In the genomic region with DNA sequence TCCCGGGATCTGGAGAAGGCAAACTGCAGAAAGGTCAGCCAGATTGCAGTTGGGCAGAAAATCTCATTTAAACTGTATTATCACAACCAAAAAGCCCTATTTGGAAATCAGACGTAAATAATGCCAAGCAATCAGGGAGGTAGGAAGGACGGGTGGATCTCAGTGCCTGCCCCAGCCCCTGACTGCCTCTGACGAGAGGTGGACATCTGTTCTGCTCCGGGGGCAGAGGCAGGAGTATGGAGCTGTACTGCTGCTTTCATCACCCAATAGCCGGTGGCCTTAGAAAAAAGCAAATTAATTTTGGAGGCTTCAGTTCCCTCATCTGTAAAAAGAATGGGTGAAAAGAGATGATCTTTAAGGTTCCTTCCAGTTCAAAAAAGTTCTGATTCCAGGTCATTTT, we compare ENCODE assay signal across 34 cellular contexts. TPM values are rescaled to one million over a fixed set of nuclear protein-coding genes. Genes with fewer than 3 reads are reported as not detected.
DNase-seq lines count a peak whose midpoint lies in the region; ATAC-seq and TF ChIP-seq lines count a peak whose summit lies in the region.
"Had no signal": no experiment of that assay in that cellular context is flagged by ENCODE, and none has a peak within 500 bp of the region (broad histone marks: within the 10 kb centered on the region; RNA-seq: fewer than 3 reads in every experiment).

No MANE protein-coding gene starts in this region.

- peaks cover 22% of the 10 kb centered on the region for H3K36me3 Mint-ChIP-seq in WTC11
- H3K36me3 Mint-ChIP-seq: CD14-positive monocyte; CD4-positive, alpha-beta memory T cell; CD4-positive, CD25-positive, alpha-beta regulatory T cell had no signal

- H3K4me3 Mint-ChIP-seq in WTC11: no peak overlapping the region
- H3K4me3 Mint-ChIP-seq: B cell; CD14-positive monocyte; CD4-positive, alpha-beta memory T cell; CD4-positive, alpha-beta T cell; CD4-positive, CD25-positive, alpha-beta regulatory T cell; CD8-positive, alpha-beta memory T cell; CD8-positive, alpha-beta T cell had no signal

- H3K4me3 ChIP-seq in WERI-Rb-1 (ENCODE audit: low read depth, low read length): no peak overlapping the region
- H3K4me3 ChIP-seq: A549; BLaER1; BLaER1 treated with 17β-estradiol and CSF1 and Interleukin-3, amounts not matched to agents 10 nM and 100 nM had no signal

- no peak for TF ChIP-seq CTCF in WERI-Rb-1 (IDR thresholded peaks at IDR 0.05; ENCODE audit: low read depth, low read length)
- TF ChIP-seq CTCF in WTC11 (IDR thresholded peaks at IDR 0.05): no peak

- H3K36me3 ChIP-seq in WERI-Rb-1: no peaks in the 10 kb centered on the region
- H3K36me3 ChIP-seq: BE2C; BLaER1; BLaER1 treated with 17β-estradiol and CSF1 and Interleukin-3, amounts not matched to agents 10 nM and 100 nM had no signal

- H3K4me1 Mint-ChIP-seq in WTC11: peaks cover 39% of the 10 kb centered on the region
- H3K4me1 Mint-ChIP-seq: B cell; CD14-positive monocyte; CD4-positive, alpha-beta memory T cell; CD4-positive, CD25-positive, alpha-beta regulatory T cell; CD8-positive, alpha-beta memory T cell had no signal

- H3K27ac Mint-ChIP-seq in WTC11: no peak overlapping the region
- H3K27ac Mint-ChIP-seq: B cell; CD14-positive monocyte; CD4-positive, alpha-beta memory T cell; CD4-positive, alpha-beta T cell; CD4-positive, CD25-positive, alpha-beta regulatory T cell; CD8-positive, alpha-beta memory T cell; CD8-positive, alpha-beta T cell had no signal

- H3K9me3 Mint-ChIP-seq in WTC11: peaks cover 26% of the 10 kb centered on the region

- DNase-seq in DMS 273 (lab: John Stamatoyannopoulos, UW; ENCODE audit: unreplicated experiment): peak; percentile 45
- DNase-seq in DMS 273 treated with DMSO at 0.1 percent for 48 hours (lab: John Stamatoyannopoulos, UW): no peak
- peak; percentile 91 for DNase-seq in NCI-H82 (lab: John Stamatoyannopoulos, UW)
- DNase-seq in NCI-H82 treated with DMSO at 0.1 percent for 48 hours (lab: John Stamatoyannopoulos, UW; ENCODE audit: unreplicated experiment): peak; percentile 95
- DNase-seq in WERI-Rb-1: peak; percentile 56
- DNase-seq in WTC11 (ENCODE audit: low spot score): no peak
- DNase-seq in retina: no peak
- DNase-seq: 8988T; ACHN; AML-193; BE2C; C1 segment of cervical spinal cord; Caco-2; Calu3; CD4-positive, alpha-beta memory T cell; CD4-positive, alpha-beta T cell; CD4-positive, CD25-positive, alpha-beta regulatory T cell; CD8-positive, alpha-beta memory T cell; CD8-positive, alpha-beta T cell; COR-L47; DMS153; DMS53; DMS79; DMS79 treated with DMSO at 0.1 percent for 48 hours; DND-41; EL had no signal

- H3K27ac ChIP-seq in WERI-Rb-1: peak overlapping the region; percentile 1; the same call in 1 of the 2 replicates
- H3K27ac ChIP-seq: 22Rv1; A549; BLaER1; BLaER1 treated with 17β-estradiol and CSF1 and Interleukin-3, amounts not matched to agents 10 nM and 100 nM; C4-2B had no signal

- ATAC-seq in WTC11 (no peak), GM18867 (IDR thresholded peaks at IDR 0.05; ENCODE audit: unreplicated experiment) (no peak)
- ATAC-seq: A549; CD8-positive, alpha-beta T cell had no signal

- 0 out of 2 replicates have a peak, but pooled peaks cover 4% of the 10 kb centered on the region for H3K27me3 Mint-ChIP-seq in WTC11 (ENCODE audit: low read depth)

- POLR2A ChIA-PET in WTC11 (lab: Charles Lee): interaction anchor here (0.7 kb wide), 1 partner anchor 8 kb away, joined by 3 read pairs; no protein-coding TSS in a partner anchor

- H3K9me3 ChIP-seq in WERI-Rb-1 (ENCODE audit: severe bottlenecking): peaks cover 22% of the 10 kb centered on the region
- H3K9me3 ChIP-seq: BE2C had no signal

- no peaks in the 10 kb centered on the region for H3K27me3 ChIP-seq in WERI-Rb-1 (ENCODE audit: insufficient read depth, low read depth, severe bottlenecking)
- H3K27me3 ChIP-seq: BLaER1; BLaER1 treated with 17β-estradiol and CSF1 and Interleukin-3, amounts not matched to agents 10 nM and 100 nM had no signal

- CTCF ChIA-PET in WTC11 (lab: Charles Lee): no interaction called here

TF ChIP-seq in WTC11, 78 proteins besides CTCF, POLR2A, EP300 and RAD21 (continues in another document):
- TF ChIP-seq CBFB (CRISPR knock-in tag; IDR thresholded peaks at IDR 0.05; ENCODE audit: low read depth): no peak
- TF ChIP-seq, protein P1, sequence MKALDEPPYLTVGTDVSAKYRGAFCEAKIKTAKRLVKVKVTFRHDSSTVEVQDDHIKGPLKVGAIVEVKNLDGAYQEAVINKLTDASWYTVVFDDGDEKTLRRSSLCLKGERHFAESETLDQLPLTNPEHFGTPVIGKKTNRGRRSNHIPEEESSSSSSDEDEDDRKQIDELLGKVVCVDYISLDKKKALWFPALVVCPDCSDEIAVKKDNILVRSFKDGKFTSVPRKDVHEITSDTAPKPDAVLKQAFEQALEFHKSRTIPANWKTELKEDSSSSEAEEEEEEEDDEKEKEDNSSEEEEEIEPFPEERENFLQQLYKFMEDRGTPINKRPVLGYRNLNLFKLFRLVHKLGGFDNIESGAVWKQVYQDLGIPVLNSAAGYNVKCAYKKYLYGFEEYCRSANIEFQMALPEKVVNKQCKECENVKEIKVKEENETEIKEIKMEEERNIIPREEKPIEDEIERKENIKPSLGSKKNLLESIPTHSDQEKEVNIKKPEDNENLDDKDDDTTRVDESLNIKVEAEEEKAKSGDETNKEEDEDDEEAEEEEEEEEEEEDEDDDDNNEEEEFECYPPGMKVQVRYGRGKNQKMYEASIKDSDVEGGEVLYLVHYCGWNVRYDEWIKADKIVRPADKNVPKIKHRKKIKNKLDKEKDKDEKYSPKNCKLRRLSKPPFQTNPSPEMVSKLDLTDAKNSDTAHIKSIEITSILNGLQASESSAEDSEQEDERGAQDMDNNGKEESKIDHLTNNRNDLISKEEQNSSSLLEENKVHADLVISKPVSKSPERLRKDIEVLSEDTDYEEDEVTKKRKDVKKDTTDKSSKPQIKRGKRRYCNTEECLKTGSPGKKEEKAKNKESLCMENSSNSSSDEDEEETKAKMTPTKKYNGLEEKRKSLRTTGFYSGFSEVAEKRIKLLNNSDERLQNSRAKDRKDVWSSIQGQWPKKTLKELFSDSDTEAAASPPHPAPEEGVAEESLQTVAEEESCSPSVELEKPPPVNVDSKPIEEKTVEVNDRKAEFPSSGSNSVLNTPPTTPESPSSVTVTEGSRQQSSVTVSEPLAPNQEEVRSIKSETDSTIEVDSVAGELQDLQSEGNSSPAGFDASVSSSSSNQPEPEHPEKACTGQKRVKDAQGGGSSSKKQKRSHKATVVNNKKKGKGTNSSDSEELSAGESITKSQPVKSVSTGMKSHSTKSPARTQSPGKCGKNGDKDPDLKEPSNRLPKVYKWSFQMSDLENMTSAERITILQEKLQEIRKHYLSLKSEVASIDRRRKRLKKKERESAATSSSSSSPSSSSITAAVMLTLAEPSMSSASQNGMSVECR (CRISPR knock-in tag; IDR thresholded peaks at IDR 0.05; ENCODE audit: borderline replicate concordance): no peak
- TF ChIP-seq, protein P2, sequence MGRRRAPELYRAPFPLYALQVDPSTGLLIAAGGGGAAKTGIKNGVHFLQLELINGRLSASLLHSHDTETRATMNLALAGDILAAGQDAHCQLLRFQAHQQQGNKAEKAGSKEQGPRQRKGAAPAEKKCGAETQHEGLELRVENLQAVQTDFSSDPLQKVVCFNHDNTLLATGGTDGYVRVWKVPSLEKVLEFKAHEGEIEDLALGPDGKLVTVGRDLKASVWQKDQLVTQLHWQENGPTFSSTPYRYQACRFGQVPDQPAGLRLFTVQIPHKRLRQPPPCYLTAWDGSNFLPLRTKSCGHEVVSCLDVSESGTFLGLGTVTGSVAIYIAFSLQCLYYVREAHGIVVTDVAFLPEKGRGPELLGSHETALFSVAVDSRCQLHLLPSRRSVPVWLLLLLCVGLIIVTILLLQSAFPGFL (CRISPR knock-in tag; IDR thresholded peaks at IDR 0.05; ENCODE audit: borderline replicate concordance): no peak
- TF ChIP-seq, protein P3, sequence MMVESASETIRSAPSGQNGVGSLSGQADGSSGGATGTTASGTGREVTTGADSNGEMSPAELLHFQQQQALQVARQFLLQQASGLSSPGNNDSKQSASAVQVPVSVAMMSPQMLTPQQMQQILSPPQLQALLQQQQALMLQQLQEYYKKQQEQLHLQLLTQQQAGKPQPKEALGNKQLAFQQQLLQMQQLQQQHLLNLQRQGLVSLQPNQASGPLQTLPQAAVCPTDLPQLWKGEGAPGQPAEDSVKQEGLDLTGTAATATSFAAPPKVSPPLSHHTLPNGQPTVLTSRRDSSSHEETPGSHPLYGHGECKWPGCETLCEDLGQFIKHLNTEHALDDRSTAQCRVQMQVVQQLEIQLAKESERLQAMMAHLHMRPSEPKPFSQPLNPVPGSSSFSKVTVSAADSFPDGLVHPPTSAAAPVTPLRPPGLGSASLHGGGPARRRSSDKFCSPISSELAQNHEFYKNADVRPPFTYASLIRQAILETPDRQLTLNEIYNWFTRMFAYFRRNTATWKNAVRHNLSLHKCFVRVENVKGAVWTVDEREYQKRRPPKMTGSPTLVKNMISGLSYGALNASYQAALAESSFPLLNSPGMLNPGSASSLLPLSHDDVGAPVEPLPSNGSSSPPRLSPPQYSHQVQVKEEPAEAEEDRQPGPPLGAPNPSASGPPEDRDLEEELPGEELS (CRISPR knock-in tag; IDR thresholded peaks at IDR 0.05): no peak
- TF ChIP-seq NFYB (CRISPR knock-in tag; conservative IDR thresholded peaks at IDR 0.05; ENCODE audit: low read depth): no peak
- TF ChIP-seq SMAD3 (CRISPR knock-in tag; IDR thresholded peaks at IDR 0.05; ENCODE audit: borderline replicate concordance): no peak
- TF ChIP-seq FOXJ3 (CRISPR knock-in tag; IDR thresholded peaks at IDR 0.05; ENCODE audit: borderline replicate concordance): no peak
- no peak for TF ChIP-seq ZNF671 (CRISPR knock-in tag; IDR thresholded peaks at IDR 0.05)
- TF ChIP-seq, protein P4, sequence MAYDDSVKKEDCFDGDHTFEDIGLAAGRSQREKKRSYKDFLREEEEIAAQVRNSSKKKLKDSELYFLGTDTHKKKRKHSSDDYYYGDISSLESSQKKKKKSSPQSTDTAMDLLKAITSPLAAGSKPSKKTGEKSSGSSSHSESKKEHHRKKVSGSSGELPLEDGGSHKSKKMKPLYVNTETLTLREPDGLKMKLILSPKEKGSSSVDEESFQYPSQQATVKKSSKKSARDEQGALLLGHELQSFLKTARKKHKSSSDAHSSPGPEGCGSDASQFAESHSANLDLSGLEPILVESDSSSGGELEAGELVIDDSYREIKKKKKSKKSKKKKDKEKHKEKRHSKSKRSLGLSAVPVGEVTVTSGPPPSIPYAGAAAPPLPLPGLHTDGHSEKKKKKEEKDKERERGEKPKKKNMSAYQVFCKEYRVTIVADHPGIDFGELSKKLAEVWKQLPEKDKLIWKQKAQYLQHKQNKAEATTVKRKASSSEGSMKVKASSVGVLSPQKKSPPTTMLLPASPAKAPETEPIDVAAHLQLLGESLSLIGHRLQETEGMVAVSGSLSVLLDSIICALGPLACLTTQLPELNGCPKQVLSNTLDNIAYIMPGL (CRISPR knock-in tag; IDR thresholded peaks at IDR 0.05): no peak

RNA-seq across cellular contexts. Expression of a gene that starts 43.6 kb away (rescaled TPM):
- total RNA-seq in WTC11 (2021): 26.8 to 33.7 TPM (median 32.6 TPM) in 3 replicates
- total RNA-seq: Caco-2; CD4-positive, alpha-beta memory T cell; CD8-positive, alpha-beta T cell had no signal

Comparison
In these comparisons a context has a peak if more than half of its experiments do, and no peak if none do; other contexts are left out.
1. DNase-seq: peak in DMS 273 (single experiment), NCI-H82 (single experiment), NCI-H82 treated with DMSO at 0.1 percent for 48 hours (single experiment) and WERI-Rb-1 (single experiment); none in DMS 273 treated with DMSO at 0.1 percent for 48 hours (single experiment), WTC11 (single experiment) and retina (single experiment).